Comparison of ENCODE assay signal across 21 cellular contexts in genomic region chr12:39401459-39401858, GRCh38. TPM values are rescaled to one million over a fixed set of nuclear protein-coding genes. Genes with fewer than 3 reads are reported as not detected.
DNase-seq lines count a peak whose midpoint lies in the region; ATAC-seq, FAIRE-seq and TF ChIP-seq lines count a peak whose summit lies in the region.
"Had no signal": no experiment of that assay in that cellular context is flagged by ENCODE, and none has a peak within 500 bp of the region (broad histone marks: within the 10 kb centered on the region; RNA-seq: fewer than 3 reads in every experiment).

No MANE protein-coding gene starts in this region.

- ATAC-seq in GM19328 (IDR thresholded peaks at IDR 0.05; ENCODE audit: unreplicated experiment) = no peak
- ATAC-seq: activated T-cell treated with anti-CD3 and anti-CD28 coated beads, Interleukin-2, amount 50 U/mL, for 4 hours; WTC11 had no signal

- TF ChIP-seq CTCF in fibroblast of pulmonary artery (IDR thresholded peaks at IDR 0.05; ENCODE audit: low read length, missing control alignments) = no peak

- no peak for FAIRE-seq in frontal cortex (lab: Jason Lieb, UNC)
- FAIRE-seq: small intestine had no signal

- H3K4me3 ChIP-seq in fibroblast of pulmonary artery (replicated peaks; ENCODE audit: low read depth, low read length) = no peak overlapping the region
- H3K4me3 ChIP-seq: tibial nerve had no signal

- DNase-seq in AG20443 (ENCODE audit: low spot score) = peak; percentile 14
- peak; percentile 24 for DNase-seq in OCI-M1 (lab: John Stamatoyannopoulos, UW)
- DNase-seq in fibroblast of pulmonary artery (ENCODE audit: low read depth) = peak; percentile 63
- peak; percentile 16 for DNase-seq in iris pigment epithelial cell (ENCODE audit: low read depth)
- DNase-seq in frontal cortex (ENCODE audit: low spot score in 2 of 2) = no peak
- no peak for DNase-seq in hippocampal formation (lab: John Stamatoyannopoulos, UW)
- DNase-seq: activated CD4-positive, alpha-beta T cell treated with anti-CD3 and anti-CD28 coated beads, Interleukin-2, amount 10 ng/mL, durations not matched to agents 7 days and 5 days; activated naive CD4-positive, alpha-beta T cell; activated T-cell treated with anti-CD3 and anti-CD28 coated beads, Interleukin-2, amount 50 U/mL, for 4 hours; C1 segment of cervical spinal cord; COR-L47; DMS79; effector CD8-positive, alpha-beta T cell; HCEC 1CT; NCI-H2081 treated with DMSO at 0.1 percent for 48 hours; nephron progenitor cell; SIG-M5; small intestine had no signal

RNA-seq across cellular contexts. Expression of gene KIF21A, which starts 41.5 kb away (rescaled TPM):
- total RNA-seq in frontal cortex = 173 TPM

Comparison
In these comparisons a context has a peak if more than half of its experiments do, and no peak if none do; other contexts are left out.
1. DNase-seq: peak in AG20443 (single experiment), OCI-M1 (single experiment), fibroblast of pulmonary artery (single experiment) and iris pigment epithelial cell (single experiment); none in frontal cortex (0 of 2) and hippocampal formation (0 of 2).